ENCODE assay signal across 14 cellular contexts in genomic region chr1:87155648-87156047, GRCh38.
"Had no signal": no experiment of that assay in that cellular context is flagged by ENCODE, and none has a peak within 500 bp of the region (broad histone marks: within the 10 kb centered on the region; RNA-seq: fewer than 3 reads in every experiment).

No MANE protein-coding gene starts in this region.

- H3K9me3 ChIP-seq: body of pancreas, esophagus muscularis mucosa, stomach had no signal

- ATAC-seq: left cardiac atrium; naive thymus-derived CD8-positive, alpha-beta T cell had no signal

- H3K9ac ChIP-seq: parathyroid adenoma had no signal

- DNase-seq: activated B cell treated with CpG ODN at 0.5 μM for 24 hours; activated CD4-positive, alpha-beta T cell treated with anti-CD3 and anti-CD28 coated beads, Interleukin-2, amount 50 U/mL, for 1 hour; body of pancreas; cerebellar nuclear complex; immature natural killer cell; left cardiac atrium; naive thymus-derived CD8-positive, alpha-beta T cell; stimulated activated CD4-positive, alpha-beta T cell treated with anti-CD3 and anti-CD28 coated beads, Interleukin-15, amount 100 ng/mL, for 24 hours; stimulated activated CD4-positive, alpha-beta T cell treated with anti-CD3 and anti-CD28 coated beads, Interleukin-4, amount 100 ng/mL, for 4 hours; stomach; T-helper 2 cell had no signal

- H3K27me3 ChIP-seq: body of pancreas, esophagus muscularis mucosa, stomach had no signal

- H3K27ac ChIP-seq: body of pancreas, esophagus muscularis mucosa, parathyroid adenoma, stomach had no signal

- H3K36me3 ChIP-seq: esophagus muscularis mucosa, stomach had no signal

- H2AFZ ChIP-seq: parathyroid adenoma had no signal

- H3K4me1 ChIP-seq: parathyroid adenoma had no signal

- H3K4me3 ChIP-seq: body of pancreas, esophagus muscularis mucosa, lung, stomach had no signal

- H3K79me2 ChIP-seq: parathyroid adenoma had no signal
